ENCODE assay signal across 20 cellular contexts in genomic region chr2:25808006-25808383, GRCh38.
DNase-seq lines count a peak whose midpoint lies in the region; ATAC-seq and TF ChIP-seq lines count a peak whose summit lies in the region.
"Had no signal": no experiment of that assay in that cellular context is flagged by ENCODE, and none has a peak within 500 bp of the region (broad histone marks: within the 10 kb centered on the region; RNA-seq: fewer than 3 reads in every experiment).

No MANE protein-coding gene starts in this region.

- H3K27ac Mint-ChIP-seq in activated T-cell treated with anti-CD3 and anti-CD28 coated beads, Interleukin-2, amount 50 U/mL, for 24 hours, result peak overlapping the region; percentile 68
- H3K27ac Mint-ChIP-seq: activated CD4-positive, alpha-beta T cell treated with anti-CD3 and anti-CD28 coated beads, Interleukin-2, amount 10 ng/mL, durations not matched to agents 24 days and 14 days; activated T-cell treated with anti-CD3 and anti-CD28 coated beads, Interleukin-2, amount 50 U/mL, for 72 hours; naive thymus-derived CD4-positive, alpha-beta T cell had no signal

- no peak overlapping the region for H3K4me3 Mint-ChIP-seq in activated T-cell treated with anti-CD3 and anti-CD28 coated beads, Interleukin-2, amount 50 U/mL, for 24 hours
- H3K4me3 Mint-ChIP-seq in activated T-cell treated with anti-CD3 and anti-CD28 coated beads, Interleukin-2, amount 50 U/mL, for 4 hours, result no peak overlapping the region
- H3K4me3 Mint-ChIP-seq: activated CD4-positive, alpha-beta T cell treated with anti-CD3 and anti-CD28 coated beads, Interleukin-2, amount 10 ng/mL, durations not matched to agents 24 days and 14 days; activated T-cell treated with anti-CD3 and anti-CD28 coated beads, Interleukin-2, amount 50 U/mL, for 72 hours; naive thymus-derived CD4-positive, alpha-beta T cell; T-helper 1 cell treated with Interleukin-12 subunit alpha and Interleukin-12 subunit beta and Interleukin-4 antibody, amounts not matched to agents 30 μg/mL and 1 μg/mL, for 36 hours had no signal

- H3K36me3 ChIP-seq in PC-9 (ENCODE audit: low read depth), result peaks cover 13% of the 10 kb centered on the region

- no peaks in the 10 kb centered on the region; the same call in 1 of the 2 replicates for H4K20me1 ChIP-seq in PC-9 (ENCODE audit: insufficient read depth)

- no peak overlapping the region for H3K27ac ChIP-seq in PC-9
- H3K27ac ChIP-seq: psoas muscle, RWPE1 had no signal

- H3K27me3 ChIP-seq in PC-9 (ENCODE audit: insufficient read depth, low read depth), result no peaks in the 10 kb centered on the region

- in situ Hi-C loops in SK-MEL-5 (cut with HindIII; ENCODE audit: low pct_unique_long_range_greater_than_20kb, low sequenced_read_pairs), result no loop called here

- intact Hi-C loops in PC-9 (cut with micrococcal nuclease; ENCODE audit: unreplicated experiment), result no loop called here

- H3K36me3 Mint-ChIP-seq in activated T-cell treated with anti-CD3 and anti-CD28 coated beads, Interleukin-2, amount 50 U/mL, for 24 hours (ENCODE audit: low read depth), result peaks cover 57% of the 10 kb centered on the region
- peaks cover 41% of the 10 kb centered on the region for H3K36me3 Mint-ChIP-seq in activated T-cell treated with anti-CD3 and anti-CD28 coated beads, Interleukin-2, amount 50 U/mL, for 4 hours (ENCODE audit: insufficient read depth)

- no peaks in the 10 kb centered on the region for H3K9me3 ChIP-seq in PC-9 (ENCODE audit: insufficient read depth, low read depth)
- H3K9me3 ChIP-seq: Caco-2, psoas muscle had no signal

- no peak overlapping the region for H3K4me2 ChIP-seq in PC-9

- BruUV-seq in PC-9 (replicated peaks; lab: Mats Ljungman, UMichigan), result no TSS peak

- H3K4me1 Mint-ChIP-seq in activated T-cell treated with anti-CD3 and anti-CD28 coated beads, Interleukin-2, amount 50 U/mL, for 24 hours (ENCODE audit: low read depth), result peaks cover 66% of the 10 kb centered on the region
- H3K4me1 Mint-ChIP-seq in activated T-cell treated with anti-CD3 and anti-CD28 coated beads, Interleukin-2, amount 50 U/mL, for 4 hours (ENCODE audit: low read depth), result peaks cover 39% of the 10 kb centered on the region

- H3K4me3 ChIP-seq in fibroblast of mammary gland (ENCODE audit: control insufficient read depth, low read depth, low read length) (no peak overlapping the region), PC-9 (no peak overlapping the region)
- H3K4me3 ChIP-seq: psoas muscle had no signal

- H3K9me3 Mint-ChIP-seq in activated T-cell treated with anti-CD3 and anti-CD28 coated beads, Interleukin-2, amount 50 U/mL, for 24 hours, result no peaks in the 10 kb centered on the region
- no peaks in the 10 kb centered on the region for H3K9me3 Mint-ChIP-seq in activated T-cell treated with anti-CD3 and anti-CD28 coated beads, Interleukin-2, amount 50 U/mL, for 4 hours
- H3K9me3 Mint-ChIP-seq: activated CD4-positive, alpha-beta T cell treated with anti-CD3 and anti-CD28 coated beads, Interleukin-2, amount 10 ng/mL, durations not matched to agents 24 days and 14 days; activated T-cell treated with anti-CD3 and anti-CD28 coated beads, Interleukin-2, amount 50 U/mL, for 72 hours; naive thymus-derived CD4-positive, alpha-beta T cell; T-helper 1 cell treated with Interleukin-12 subunit alpha and Interleukin-12 subunit beta and Interleukin-4 antibody, amounts not matched to agents 30 μg/mL and 1 μg/mL, for 36 hours had no signal

- H3F3A ChIP-seq in PC-9 (ENCODE audit: insufficient read depth, low read depth), result no peaks in the 10 kb centered on the region

- H3K79me2 ChIP-seq in PC-9 (ENCODE audit: low read depth), result no peaks in the 10 kb centered on the region; the same call in 1 of the 2 replicates

- TF ChIP-seq CTCF in fibroblast of mammary gland (conservative IDR thresholded peaks at IDR 0.05; ENCODE audit: control insufficient read depth, insufficient read depth, low read depth, low read length) (no peak), PC-9 (conservative IDR thresholded peaks at IDR 0.05) (no peak), omental fat pad (IDR thresholded peaks at IDR 0.05) (no peak)

- CTCF ChIA-PET in PC-9 (lab: Charles Lee), result no interaction called here

- DNase-seq in activated T-cell treated with anti-CD3 and anti-CD28 coated beads, Interleukin-2, amount 50 U/mL, for 24 hours, result no peak
- DNase-seq in activated T-cell treated with anti-CD3 and anti-CD28 coated beads, Interleukin-2, amount 50 U/mL, for 4 hours, result no peak
- DNase-seq in SK-MEL-5 (ENCODE audit: low read depth, low spot score), result peak; percentile 64
- peak; percentile 73 for DNase-seq in fibroblast of mammary gland (ENCODE audit: low read depth)
- DNase-seq in PC-9, result no peak
- DNase-seq in omental fat pad (ENCODE audit: low spot score), result no peak
- DNase-seq in SW 1271 (lab: John Stamatoyannopoulos, UW), result no peak
- DNase-seq: activated T-cell treated with anti-CD3 and anti-CD28 coated beads, Interleukin-2, amount 50 U/mL, for 72 hours; aorta; Caco-2; cortex of kidney; erythroblast; left ventricle myocardium superior; naive thymus-derived CD4-positive, alpha-beta T cell; NCI-H774; psoas muscle had no signal

- ATAC-seq in activated T-cell treated with anti-CD3 and anti-CD28 coated beads, Interleukin-2, amount 50 U/mL, for 4 hours, result no peak
- ATAC-seq in GM21360 (IDR thresholded peaks at IDR 0.05; ENCODE audit: unreplicated experiment) (no peak), omental fat pad (ENCODE audit: low FRiP score) (no peak)
- ATAC-seq: activated T-cell treated with anti-CD3 and anti-CD28 coated beads, Interleukin-2, amount 50 U/mL, for 72 hours; left ventricle myocardium superior; naive thymus-derived CD4-positive, alpha-beta T cell; psoas muscle had no signal

- no peaks in the 10 kb centered on the region for H3K27me3 Mint-ChIP-seq in activated T-cell treated with anti-CD3 and anti-CD28 coated beads, Interleukin-2, amount 50 U/mL, for 24 hours
- no peaks in the 10 kb centered on the region for H3K27me3 Mint-ChIP-seq in activated T-cell treated with anti-CD3 and anti-CD28 coated beads, Interleukin-2, amount 50 U/mL, for 4 hours (ENCODE audit: low read depth)
- H3K27me3 Mint-ChIP-seq: activated CD4-positive, alpha-beta T cell treated with anti-CD3 and anti-CD28 coated beads, Interleukin-2, amount 10 ng/mL, durations not matched to agents 24 days and 14 days; naive thymus-derived CD4-positive, alpha-beta T cell had no signal

- H2AFZ ChIP-seq in PC-9, result no peak overlapping the region

- POLR2A ChIA-PET in PC-9 (lab: Charles Lee; ENCODE audit: unreplicated experiment), result no interaction called here

- H3K4me1 ChIP-seq in PC-9 (replicated peaks; ENCODE audit: insufficient read depth), result 0 out of 2 replicates have a peak, but pooled peaks cover 7% of the 10 kb centered on the region
- H3K4me1 ChIP-seq: Caco-2 had no signal

- no peaks in the 10 kb centered on the region for H3K9me2 ChIP-seq in PC-9 (ENCODE audit: insufficient read depth)

Comparison
In these comparisons a context has a peak if more than half of its experiments do, and no peak if none do; other contexts are left out.
1. DNase-seq: peak in SK-MEL-5 (single experiment) and fibroblast of mammary gland (single experiment); none in activated T-cell treated with anti-CD3 and anti-CD28 coated beads, Interleukin-2, amount 50 U/mL, for 24 hours (single experiment), activated T-cell treated with anti-CD3 and anti-CD28 coated beads, Interleukin-2, amount 50 U/mL, for 4 hours (single experiment), PC-9 (0 of 2), omental fat pad (single experiment) and SW 1271 (0 of 2).